ENCODE assay signal across 14 cellular contexts in the genomic region with DNA sequence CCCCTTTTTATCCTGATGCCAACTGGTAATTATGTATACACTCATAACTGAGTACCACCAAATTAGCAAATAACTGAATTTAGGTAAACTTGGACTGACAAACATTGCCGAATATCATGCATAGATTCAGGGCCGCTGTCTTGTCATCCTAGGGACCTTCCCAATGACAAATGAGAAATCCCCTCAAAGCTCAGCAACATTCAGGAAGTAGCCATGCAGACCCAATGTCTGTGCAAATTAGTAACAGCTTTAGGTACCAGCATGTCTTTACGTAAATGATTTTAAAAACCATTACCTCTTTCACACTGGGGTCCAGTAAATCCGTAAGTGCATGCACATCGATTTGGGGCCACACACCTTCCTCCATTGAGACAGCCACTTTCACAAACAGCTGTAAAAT. TPM values are rescaled to one million over a fixed set of nuclear protein-coding genes. Genes with fewer than 3 reads are reported as not detected.
A peak's percentile ranks its signal among the peaks of the same experiment; 100 is the strongest.
DNase-seq lines count a peak whose midpoint lies in the region; ATAC-seq and TF ChIP-seq lines count a peak whose summit lies in the region.
"Had no signal": no experiment of that assay in that cellular context is flagged by ENCODE, and none has a peak within 500 bp of the region (broad histone marks: within the 10 kb centered on the region; RNA-seq: fewer than 3 reads in every experiment).

No MANE protein-coding gene starts in this region.

- H3K4me1 Mint-ChIP-seq in GM23338: 0 out of 3 replicates have a peak, but pooled peaks cover 2% of the 10 kb centered on the region
- no peaks in the 10 kb centered on the region for H3K4me1 Mint-ChIP-seq in activated T-cell treated with anti-CD3 and anti-CD28 coated beads, Interleukin-2, amount 50 U/mL, for 24 hours (ENCODE audit: low read depth)

- no peak overlapping the region for H2AFZ ChIP-seq in GM23248
- H2AFZ ChIP-seq in GM23338: no peak overlapping the region

- H3K9me3 Mint-ChIP-seq in GM23338: no peaks in the 10 kb centered on the region
- H3K9me3 Mint-ChIP-seq in activated T-cell treated with anti-CD3 and anti-CD28 coated beads, Interleukin-2, amount 50 U/mL, for 24 hours: no peaks in the 10 kb centered on the region

- H3K4me3 ChIP-seq in GM23248: no peak overlapping the region
- no peak overlapping the region for H3K4me3 ChIP-seq in psoas muscle
- H3K4me3 ChIP-seq in GM23338: no peak overlapping the region

- H3K27ac Mint-ChIP-seq in GM23338: no peak overlapping the region
- H3K27ac Mint-ChIP-seq in activated T-cell treated with anti-CD3 and anti-CD28 coated beads, Interleukin-2, amount 50 U/mL, for 24 hours: no peak overlapping the region
- H3K27ac Mint-ChIP-seq: mesothelial cell of epicardium had no signal

- H3K27me3 ChIP-seq in GM23248 (replicated peaks; ENCODE audit: insufficient read depth) (no peaks in the 10 kb centered on the region), psoas muscle (ENCODE audit: insufficient read depth in 3 of 3, low read length in 2 of 3) (no peaks in the 10 kb centered on the region), GM23338 (ENCODE audit: insufficient read depth) (no peaks in the 10 kb centered on the region)

- DNase-seq in GM10266 (ENCODE audit: extremely low spot score) (peak; percentile 19), GM23248 (no peak), psoas muscle (no peak), GOT3 (lab: John Stamatoyannopoulos, UW) (no peak), GM23338 (ENCODE audit: low spot score) (no peak)
- no peak for DNase-seq in activated T-cell treated with anti-CD3 and anti-CD28 coated beads, Interleukin-2, amount 50 U/mL, for 24 hours
- DNase-seq: activated CD4-positive, alpha-beta T cell treated with anti-CD3 and anti-CD28 coated beads, Interleukin-2, amount 50 U/mL, for 4 hours; GF-D8; NCI-H1694 treated with DMSO at 0.1 percent for 48 hours; NCI-H82; T-helper 9 cell had no signal

- in situ Hi-C loops in GM23248 (cut with MboI): no loop called here

- no peaks in the 10 kb centered on the region for H3K36me3 Mint-ChIP-seq in GM23338 (ENCODE audit: low read depth)
- H3K36me3 Mint-ChIP-seq in activated T-cell treated with anti-CD3 and anti-CD28 coated beads, Interleukin-2, amount 50 U/mL, for 24 hours (ENCODE audit: low read depth): no peaks in the 10 kb centered on the region

- no peaks in the 10 kb centered on the region for H3K27me3 Mint-ChIP-seq in GM23338 (ENCODE audit: insufficient read depth, low read depth, poor library complexity)
- no peaks in the 10 kb centered on the region for H3K27me3 Mint-ChIP-seq in activated T-cell treated with anti-CD3 and anti-CD28 coated beads, Interleukin-2, amount 50 U/mL, for 24 hours

- H3K79me2 ChIP-seq in GM23248 (ENCODE audit: insufficient read depth) (peaks cover 94% of the 10 kb centered on the region), GM23338 (replicated peaks; ENCODE audit: insufficient read depth) (no peaks in the 10 kb centered on the region)

- intact Hi-C loops in psoas muscle (cut with DNase I): no loop called here

- WGBS in GM23248 (ENCODE audit: low coverage in 1 of 2, low lambda C conversion rate in 2 of 2, missing lambda C conversion rate in 2 of 2), 2 experiments: 96% methylated on average over 5 of the region's 5 CpGs
- WGBS in psoas muscle, 3 donors: 90 to 97% (median 91%) methylated on average over 5 of the region's 5 CpGs

- H4K20me1 ChIP-seq in GM23248 (ENCODE audit: insufficient read depth) (no peaks in the 10 kb centered on the region), GM23338 (replicated peaks; ENCODE audit: insufficient read depth) (no peaks in the 10 kb centered on the region)

- ATAC-seq in GM19025 (IDR thresholded peaks at IDR 0.05; ENCODE audit: low read depth, unreplicated experiment) (peak; percentile 75), HG03432 (IDR thresholded peaks at IDR 0.05; ENCODE audit: unreplicated experiment) (peak; percentile 69), psoas muscle (no peak), GM23338 (no peak)

- TF ChIP-seq CTCF in GM10266 (IDR thresholded peaks at IDR 0.05; ENCODE audit: control insufficient read depth, insufficient read depth, low read depth, missing control alignments) (no peak), psoas muscle (IDR thresholded peaks at IDR 0.05) (no peak), GM23338 (conservative IDR thresholded peaks at IDR 0.05; ENCODE audit: low read depth in 2 of 2) (no peak)

- H3K36me3 ChIP-seq in GM23248 (ENCODE audit: low read depth): peaks cover 89% of the 10 kb centered on the region
- H3K36me3 ChIP-seq in psoas muscle (ENCODE audit: insufficient read depth in 1 of 2, low read depth in 1 of 2): peaks cover 0 to 5% of the 10 kb centered on the region in 2 donors
- H3K36me3 ChIP-seq in GM23338 (ENCODE audit: insufficient read depth): no peaks in the 10 kb centered on the region

- H3F3A ChIP-seq in GM23248 (ENCODE audit: insufficient read depth) (peaks cover 96% of the 10 kb centered on the region), GM23338 (replicated peaks; ENCODE audit: low read depth) (no peaks in the 10 kb centered on the region)

- peak overlapping the region; percentile 82 for H3K27ac ChIP-seq in GM23248
- H3K27ac ChIP-seq in psoas muscle: no peak overlapping the region
- no peak overlapping the region for H3K27ac ChIP-seq in GM23338 (ENCODE audit: low read depth)

- H3K4me2 ChIP-seq in GM23248 (ENCODE audit: unreplicated experiment) (no peak overlapping the region), GM23338 (no peak overlapping the region)

- H3K9me3 ChIP-seq in GM23248 (ENCODE audit: low read depth) (no peaks in the 10 kb centered on the region), psoas muscle (no peaks in the 10 kb centered on the region)

- no peak overlapping the region for H3K9ac ChIP-seq in GM23248

- H3K9me2 ChIP-seq in GM23248 (ENCODE audit: insufficient read depth): no peaks in the 10 kb centered on the region
- H3K9me2 ChIP-seq in GM23338 (ENCODE audit: insufficient read depth): no peaks in the 10 kb centered on the region

- no peak overlapping the region for H3K4me3 Mint-ChIP-seq in GM23338
- H3K4me3 Mint-ChIP-seq in activated T-cell treated with anti-CD3 and anti-CD28 coated beads, Interleukin-2, amount 50 U/mL, for 24 hours: no peak overlapping the region
- H3K4me3 Mint-ChIP-seq: mesothelial cell of epicardium had no signal

- H3K4me1 ChIP-seq in GM23248 (ENCODE audit: insufficient read depth) (peaks cover 50% of the 10 kb centered on the region), psoas muscle (no peaks in the 10 kb centered on the region), GM23338 (ENCODE audit: insufficient read depth) (no peaks in the 10 kb centered on the region)

TF ChIP-seq in GM23338, 12 proteins besides CTCF, POLR2A, EP300 and RAD21 (continues in another document):
- no peak for TF ChIP-seq NANOG (IDR thresholded peaks at IDR 0.05; ENCODE audit: borderline replicate concordance)
- no peak for TF ChIP-seq EZH2 (IDR thresholded peaks at IDR 0.05; ENCODE audit: low read depth, unreplicated experiment)
- no peak for TF ChIP-seq POLR2AphosphoS5 (IDR thresholded peaks at IDR 0.05; ENCODE audit: low read depth)
- TF ChIP-seq EZH2phosphoT487 (IDR thresholded peaks at IDR 0.05; ENCODE audit: unreplicated experiment): no peak
- TF ChIP-seq ZNF331 (CRISPR knock-in tag; IDR thresholded peaks at IDR 0.05; ENCODE audit: low read depth): no peak

RNA-seq across cellular contexts. Expression of a gene that starts 49.5 kb away (rescaled TPM):
- total RNA-seq in GM23248 (2014; rRNA removed; shearing (Covaris generic)): 1,478 and 1,559 TPM in 2 replicates
- polyA plus RNA-seq in GM23248 (2016; fragmentation: Nextera tagmentation; extraction: Ambion mirVana) (346 and 374 TPM in 2 replicates), psoas muscle (1 to 10 TPM; 7.7 to 8.0 (median 7.9) TPM), GM23338 (2016; fragmentation: Nextera tagmentation; extraction: Ambion mirVana) (1.2 and 1.9 TPM in 2 replicates)
- total RNA-seq in psoas muscle: 10 to 100 TPM; 16.4 to 40.6 (median 20.1) TPM
- total RNA-seq in GM23338 (2014; rRNA removed; shearing (Covaris generic)): 3.5 and 3.8 TPM in 2 replicates

Comparison
In these comparisons a context has a peak if more than half of its experiments do, and no peak if none do; other contexts are left out.
1. ATAC-seq: peak in GM19025 (single experiment) and HG03432 (single experiment); none in psoas muscle (0 of 4) and GM23338 (single experiment).
2. RNA of a gene that starts 49.5 kb away (total RNA-seq): 1,478 to 1,559 TPM in GM23248; 16.4 to 40.6 TPM in psoas muscle and 3.5 to 3.8 TPM in GM23338; every median in the first group is over 10 times any median in the second.